Comparison of ENCODE assay signal across 26 cellular contexts in genomic region chr13:94537740-94538630, GRCh38. TPM values are rescaled to one million over a fixed set of nuclear protein-coding genes. Genes with fewer than 3 reads are reported as not detected.
"Had no signal": no experiment of that assay in that cellular context is flagged by ENCODE, and none has a peak within 500 bp of the region (broad histone marks: within the 10 kb centered on the region; RNA-seq: fewer than 3 reads in every experiment).

No MANE protein-coding gene starts in this region.

- H3K36me3 ChIP-seq: adrenal gland, breast epithelium, sigmoid colon, spleen, thyroid gland, uterus had no signal

- H3K9me3 ChIP-seq: adrenal gland, breast epithelium, sigmoid colon, spleen, thyroid gland, uterus had no signal

- H3K9me3 Mint-ChIP-seq: activated naive CD4-positive, alpha-beta T cell treated with anti-CD3 and anti-CD28 coated beads, Interleukin-2, amount 50 U/mL, for 24 hours; nephron had no signal

- FAIRE-seq: astrocyte, keratinocyte had no signal

- H3K36me3 Mint-ChIP-seq: activated naive CD4-positive, alpha-beta T cell treated with anti-CD3 and anti-CD28 coated beads, Interleukin-2, amount 50 U/mL, for 24 hours had no signal

- H3K27me3 ChIP-seq: adrenal gland, breast epithelium, sigmoid colon, spleen, thyroid gland, uterus had no signal

- DNase-seq: activated CD4-positive, alpha-beta T cell treated with anti-CD3 and anti-CD28 coated beads, Interleukin-2, amount 50 U/mL, for 1 hour; activated CD8-positive, alpha-beta memory T cell treated with anti-CD3 and anti-CD28 coated beads, Interleukin-2, amount 50 U/mL, for 4 hours; activated effector memory CD4-positive, alpha-beta T cell treated with anti-CD3 and anti-CD28 coated beads, Interleukin-2, amount 50 U/mL, for 16 hours; activated T-cell treated with anti-CD3 and anti-CD28 coated beads, Interleukin-2, amount 50 U/mL, for 48 hours; adrenal gland; effector CD4-positive, alpha-beta T cell; foreskin fibroblast; glutamatergic neuron; hypothalamus; mammary epithelial cell; midbrain; sigmoid colon; spleen; stimulated activated CD8-positive, alpha-beta memory T cell treated with anti-CD3 and anti-CD28 coated beads, Interleukin-4, amount 100 ng/mL, for 48 hours; stimulated activated naive CD4-positive, alpha-beta T cell; T-helper 1 cell; T-helper 9 cell; thyroid gland; uterus had no signal

- H3K27ac Mint-ChIP-seq: activated naive CD4-positive, alpha-beta T cell treated with anti-CD3 and anti-CD28 coated beads, Interleukin-2, amount 50 U/mL, for 24 hours; nephron had no signal

- H3K4me1 Mint-ChIP-seq: nephron had no signal

- H3K4me3 Mint-ChIP-seq: activated naive CD4-positive, alpha-beta T cell treated with anti-CD3 and anti-CD28 coated beads, Interleukin-2, amount 50 U/mL, for 24 hours; nephron had no signal

- H3K27ac ChIP-seq: adrenal gland, breast epithelium, parathyroid adenoma, sigmoid colon, spleen, thyroid gland, uterus had no signal

- ATAC-seq: activated CD4-positive, CD25-positive, alpha-beta regulatory T cell treated with anti-CD3 and anti-CD28 coated beads, Interleukin-2, amount 50 U/mL, for 24 hours had no signal

- H3K4me3 ChIP-seq: adrenal gland, breast epithelium, sigmoid colon, spleen, thyroid gland, uterus had no signal

- H3K4me1 ChIP-seq: adrenal gland, breast epithelium, parathyroid adenoma, sigmoid colon, spleen, thyroid gland, uterus had no signal

RNA-seq across cellular contexts. Expression of gene DCT, which starts 58.5 kb away (rescaled TPM):
- total RNA-seq: mammary epithelial cell had no signal
- polyA plus RNA-seq: mammary epithelial cell had no signal
